14 cellular contexts compared by ENCODE assay signal in genomic region chr16:89602952-89603590, GRCh38. TPM values are rescaled to one million over a fixed set of nuclear protein-coding genes. Genes with fewer than 3 reads are reported as not detected.
DNase-seq lines count a peak whose midpoint lies in the region; ATAC-seq, FAIRE-seq and TF ChIP-seq lines count a peak whose summit lies in the region.
"Had no signal": no experiment of that assay in that cellular context is flagged by ENCODE, and none has a peak within 500 bp of the region (broad histone marks: within the 10 kb centered on the region; RNA-seq: fewer than 3 reads in every experiment).

No MANE protein-coding gene starts in this region.

- H3K9me1 ChIP-seq in keratinocyte (ENCODE audit: control insufficient read depth, extremely low read depth, insufficient read depth, low read length) = no peaks in the 10 kb centered on the region

- H3K9ac ChIP-seq in keratinocyte (ENCODE audit: control insufficient read depth, extremely low read depth, insufficient read depth, low read length) = no peak overlapping the region

- CTCF ChIA-PET in T-cell (lab: Charles Lee) = no interaction called here

- no peaks in the 10 kb centered on the region for H3K27me3 Mint-ChIP-seq in activated naive CD4-positive, alpha-beta T cell treated with anti-CD3 and anti-CD28 coated beads, Interleukin-2, amount 50 U/mL, for 24 hours
- H3K27me3 Mint-ChIP-seq in T-cell = no peaks in the 10 kb centered on the region
- H3K27me3 Mint-ChIP-seq: IgD-negative memory B cell had no signal

- H3K36me3 Mint-ChIP-seq in activated naive CD4-positive, alpha-beta T cell treated with anti-CD3 and anti-CD28 coated beads, Interleukin-2, amount 50 U/mL, for 24 hours = no peaks in the 10 kb centered on the region
- H3K36me3 Mint-ChIP-seq in T-cell = no peaks in the 10 kb centered on the region
- H3K36me3 Mint-ChIP-seq: IgD-negative memory B cell had no signal

- H2AFZ ChIP-seq in keratinocyte (ENCODE audit: control insufficient read depth, low read length) = no peak overlapping the region

- no peaks in the 10 kb centered on the region for H3K36me3 ChIP-seq in keratinocyte (ENCODE audit: control insufficient read depth in 2 of 2, extremely low read depth in 1 of 2, insufficient read depth in 2 of 2, low read length in 2 of 2)
- no peaks in the 10 kb centered on the region for H3K36me3 ChIP-seq in thymus (ENCODE audit: control insufficient read depth, insufficient read depth)
- H3K36me3 ChIP-seq: cardiac muscle cell, esophagus squamous epithelium, right lobe of liver, upper lobe of right lung had no signal

- TF ChIP-seq POLR2A in GM18505 (IDR thresholded peaks at IDR 0.05; ENCODE audit: borderline replicate concordance, extremely low read depth, insufficient read depth, insufficient read length) = no peak

- H3K27ac ChIP-seq in keratinocyte (ENCODE audit: control insufficient read depth, insufficient read depth, low read length) = no peak overlapping the region
- H3K27ac ChIP-seq in thymus (ENCODE audit: low read depth) = peak overlapping the region; percentile 60
- H3K27ac ChIP-seq: cardiac muscle cell, esophagus squamous epithelium, right lobe of liver, upper lobe of right lung had no signal

- ATAC-seq in T-cell (replicated peaks in 1 of 4) (no peak), GM18505 (IDR thresholded peaks at IDR 0.05; ENCODE audit: unreplicated experiment) (no peak)

- POLR2A ChIA-PET in T-cell (lab: Charles Lee) = interaction anchor here in 1 of 2 donors (0.6 kb wide), 1 partner anchor 84 kb away, joined by 3 read pairs; no protein-coding TSS in a partner anchor

- no peaks in the 10 kb centered on the region for H3K9me3 ChIP-seq in keratinocyte (ENCODE audit: control insufficient read depth, low read depth, low read length)
- no peaks in the 10 kb centered on the region for H3K9me3 ChIP-seq in thymus (ENCODE audit: control insufficient read depth)
- H3K9me3 ChIP-seq: esophagus squamous epithelium, right lobe of liver, upper lobe of right lung had no signal

- no peak for TF ChIP-seq CTCF in keratinocyte (optimal IDR thresholded peaks at IDR 0.05 in 1 of 3, IDR thresholded peaks at IDR 0.05 in 1 of 3, conservative IDR thresholded peaks at IDR 0.05 in 1 of 3; ENCODE audit: extremely low read depth in 1 of 3, insufficient read depth in 2 of 3, low read length in 3 of 3)

- DNase-seq in activated naive CD4-positive, alpha-beta T cell treated with anti-CD3 and anti-CD28 coated beads, Interleukin-2, amount 50 U/mL, for 16 hours = no peak
- no peak for DNase-seq in T-cell
- no peak for DNase-seq in keratinocyte (ENCODE audit: low read depth, low spot score)
- DNase-seq in MV-4-11 (lab: John Stamatoyannopoulos, UW) = no peak
- DNase-seq in ureter (ENCODE audit: low spot score) = no peak
- DNase-seq: esophagus squamous epithelium, NCI-H187 treated with DMSO at 0.1 percent for 48 hours, right lobe of liver, upper lobe of right lung had no signal

- H3K4me3 Mint-ChIP-seq in activated naive CD4-positive, alpha-beta T cell treated with anti-CD3 and anti-CD28 coated beads, Interleukin-2, amount 50 U/mL, for 24 hours = peak overlapping the region; percentile 36
- H3K4me3 Mint-ChIP-seq in T-cell = peak overlapping the region in 2 of 3 donors; percentile 41 to 55

- H3K9me3 Mint-ChIP-seq in activated naive CD4-positive, alpha-beta T cell treated with anti-CD3 and anti-CD28 coated beads, Interleukin-2, amount 50 U/mL, for 24 hours = no peaks in the 10 kb centered on the region
- H3K9me3 Mint-ChIP-seq in T-cell = no peaks in the 10 kb centered on the region
- H3K9me3 Mint-ChIP-seq: IgD-negative memory B cell had no signal

- no peaks in the 10 kb centered on the region for H3K79me2 ChIP-seq in keratinocyte (ENCODE audit: control insufficient read depth, insufficient read depth, low read length)

- H3K27ac Mint-ChIP-seq in activated naive CD4-positive, alpha-beta T cell treated with anti-CD3 and anti-CD28 coated beads, Interleukin-2, amount 50 U/mL, for 24 hours = peak overlapping the region; percentile 8
- H3K27ac Mint-ChIP-seq in T-cell = peak overlapping the region in 1 of 2 donors; percentile 63
- H3K27ac Mint-ChIP-seq: IgD-negative memory B cell had no signal

- 83% methylated on average over 5 of the region's 5 CpGs for WGBS in thymus

- H3K4me1 ChIP-seq in keratinocyte (ENCODE audit: control insufficient read depth, extremely low read depth, insufficient read depth, low read length) (peaks cover 47% of the 10 kb centered on the region), thymus (ENCODE audit: control insufficient read depth, insufficient read depth, low read length) (peaks cover 28% of the 10 kb centered on the region)
- H3K4me1 ChIP-seq: right lobe of liver had no signal

- dilution Hi-C loops in keratinocyte (cut with MboI; ENCODE audit: extremely low pct_ligation_motif_present, low sequenced_read_pairs) = no loop called here

- H3K4me1 Mint-ChIP-seq in activated naive CD4-positive, alpha-beta T cell treated with anti-CD3 and anti-CD28 coated beads, Interleukin-2, amount 50 U/mL, for 24 hours = peaks cover 12% of the 10 kb centered on the region
- H3K4me1 Mint-ChIP-seq in T-cell = peaks cover 14 to 22% (median 17%) of the 10 kb centered on the region in 3 donors

- H3K4me3 ChIP-seq in keratinocyte (ENCODE audit: control insufficient read depth in 2 of 3, extremely low read depth in 1 of 3, insufficient read depth in 2 of 3, low read depth in 1 of 3, low read length in 3 of 3) = no peak overlapping the region
- H3K4me3 ChIP-seq in thymus (ENCODE audit: low read length) = no peak overlapping the region
- H3K4me3 ChIP-seq: cardiac muscle cell, right lobe of liver, upper lobe of right lung had no signal

- H3K27me3 ChIP-seq in keratinocyte (ENCODE audit: control insufficient read depth, extremely low read depth, insufficient read depth, low read length) = peaks cover 9% of the 10 kb centered on the region
- no peaks in the 10 kb centered on the region for H3K27me3 ChIP-seq in thymus (ENCODE audit: control insufficient read depth, insufficient read depth)
- H3K27me3 ChIP-seq: cardiac muscle cell, right lobe of liver, upper lobe of right lung had no signal

- no peaks in the 10 kb centered on the region for H4K20me1 ChIP-seq in keratinocyte (ENCODE audit: control insufficient read depth, extremely low read depth, insufficient read depth, low read length)

- peak; percentile 44 for FAIRE-seq in keratinocyte (lab: Jason Lieb, UNC)

- H3K4me2 ChIP-seq in keratinocyte (ENCODE audit: control insufficient read depth, extremely low read depth, insufficient read depth, low read depth, low read length) = peak overlapping the region; percentile 80

RNA-seq across cellular contexts. Expression of gene DPEP1, which starts 10.4 kb away (rescaled TPM):
- total RNA-seq in T-cell = under 1 TPM in 1 of 5 donors, not detected in 4; 0.18 TPM
- polyA plus RNA-seq in keratinocyte = 0.09 to 0.13 TPM in 2 of 3 replicates, not detected in the other
- polyA plus RNA-seq in keratinocyte (2011; ENCODE audit: low read depth) = not detected
- polyA plus RNA-seq in keratinocyte (2011; cell fraction: cytosol; rRNA removed) = not detected in 2 replicates
- polyA plus RNA-seq in keratinocyte (2011; cell fraction: nucleus; rRNA removed) = not detected in 2 replicates
- polyA plus RNA-seq in keratinocyte (2012; ENCODE audit: low replicate concordance) = not detected in 2 replicates
- polyA minus RNA-seq in keratinocyte = not detected in 3 replicates
- not detected for polyA minus RNA-seq in keratinocyte (2011; cell fraction: cytosol; rRNA and poly(A)+ RNA removed)
- polyA minus RNA-seq in keratinocyte (2011; cell fraction: nucleus; rRNA and poly(A)+ RNA removed) = not detected in 2 replicates
- polyA plus RNA-seq in thymus = 2.9 TPM
- total RNA-seq in ureter = 0.75 TPM
- polyA plus RNA-seq: IgD-negative memory B cell had no signal

RNA-seq across cellular contexts. Expression of gene CPNE7, which starts 27.5 kb away (rescaled TPM):
- 1 to 10 TPM; 1.9 to 8.7 (median 5.1) TPM for total RNA-seq in T-cell
- 6.2 to 12.4 TPM (median 9.1 TPM) in 3 replicates for polyA plus RNA-seq in keratinocyte
- 22.3 TPM for polyA plus RNA-seq in keratinocyte (2011; ENCODE audit: low read depth)
- 1.8 and 3.4 TPM in 2 replicates for polyA plus RNA-seq in keratinocyte (2011; cell fraction: cytosol; rRNA removed)
- 124 and 133 TPM in 2 replicates for polyA plus RNA-seq in keratinocyte (2011; cell fraction: nucleus; rRNA removed)
- 3.5 and 8.3 TPM in 2 replicates for polyA plus RNA-seq in keratinocyte (2012; ENCODE audit: low replicate concordance)
- 2.6 to 4.3 TPM (median 3.0 TPM) in 3 replicates for polyA minus RNA-seq in keratinocyte
- polyA minus RNA-seq in keratinocyte (2011; cell fraction: cytosol; rRNA and poly(A)+ RNA removed) = 6.7 TPM
- 12.8 and 13.6 TPM in 2 replicates for polyA minus RNA-seq in keratinocyte (2011; cell fraction: nucleus; rRNA and poly(A)+ RNA removed)
- 9.6 TPM for polyA plus RNA-seq in thymus
- 16.2 TPM for total RNA-seq in ureter
- polyA plus RNA-seq: IgD-negative memory B cell had no signal

RNA-seq across cellular contexts. Expression of gene RPL13, which starts 42.6 kb away (rescaled TPM):
- total RNA-seq in T-cell (1,000 to 10,000 TPM; 4,444 to 6,530 (median 5,942) TPM), ureter (2,389 TPM)
- polyA plus RNA-seq in keratinocyte (1,741 to 3,736 TPM (median 2,095 TPM) in 3 replicates), thymus (5,597 TPM)
- 556 TPM for polyA plus RNA-seq in keratinocyte (2011; ENCODE audit: low read depth)
- polyA plus RNA-seq in keratinocyte (2011; cell fraction: cytosol; rRNA removed) = 1,111 and 3,827 TPM in 2 replicates
- polyA plus RNA-seq in keratinocyte (2011; cell fraction: nucleus; rRNA removed) = 583 and 788 TPM in 2 replicates
- polyA plus RNA-seq in keratinocyte (2012; ENCODE audit: low replicate concordance) = 2,804 and 3,239 TPM in 2 replicates
- 563 to 886 TPM (median 708 TPM) in 3 replicates for polyA minus RNA-seq in keratinocyte
- 5,316 TPM for polyA minus RNA-seq in keratinocyte (2011; cell fraction: cytosol; rRNA and poly(A)+ RNA removed)
- 452 and 678 TPM in 2 replicates for polyA minus RNA-seq in keratinocyte (2011; cell fraction: nucleus; rRNA and poly(A)+ RNA removed)

RNA-seq across cellular contexts. Expression of gene CHMP1A, which starts 54.4 kb away (rescaled TPM):
- total RNA-seq in T-cell (10 to 100 TPM; 73.1 to 97.4 (median 90.4) TPM), ureter (84.7 TPM)
- polyA plus RNA-seq in keratinocyte (64.1 to 91.7 TPM (median 87.0 TPM) in 3 replicates), thymus (70.8 TPM)
- polyA plus RNA-seq in keratinocyte (2011; ENCODE audit: low read depth) = 40.7 TPM
- 49.0 and 104 TPM in 2 replicates for polyA plus RNA-seq in keratinocyte (2011; cell fraction: cytosol; rRNA removed)
- polyA plus RNA-seq in keratinocyte (2011; cell fraction: nucleus; rRNA removed) = 59.9 and 84.1 TPM in 2 replicates
- 70.0 and 92.6 TPM in 2 replicates for polyA plus RNA-seq in keratinocyte (2012; ENCODE audit: low replicate concordance)
- 76.1 to 124 TPM (median 99.3 TPM) in 3 replicates for polyA minus RNA-seq in keratinocyte
- polyA minus RNA-seq in keratinocyte (2011; cell fraction: cytosol; rRNA and poly(A)+ RNA removed) = 140 TPM
- polyA minus RNA-seq in keratinocyte (2011; cell fraction: nucleus; rRNA and poly(A)+ RNA removed) = 38.9 and 47.2 TPM in 2 replicates

RNA-seq across cellular contexts. Expression of gene SPATA33, which starts 54.6 kb away (rescaled TPM):
- total RNA-seq in T-cell (10 to 100 TPM in 2 of 5 donors, 1 to 10 TPM in 3; 5.0 to 11.1 (median 8.1) TPM), ureter (7.4 TPM)
- polyA plus RNA-seq in keratinocyte (4.5 to 6.0 TPM (median 5.3 TPM) in 3 replicates), thymus (8.1 TPM)
- polyA plus RNA-seq in keratinocyte (2011; ENCODE audit: low read depth) = 2.6 TPM
- 2.2 and 3.2 TPM in 2 replicates for polyA plus RNA-seq in keratinocyte (2011; cell fraction: cytosol; rRNA removed)
- polyA plus RNA-seq in keratinocyte (2011; cell fraction: nucleus; rRNA removed) = 10.7 and 13.5 TPM in 2 replicates
- 2.1 and 6.7 TPM in 2 replicates for polyA plus RNA-seq in keratinocyte (2012; ENCODE audit: low replicate concordance)
- 3.3 to 5.0 TPM (median 3.6 TPM) in 3 replicates for polyA minus RNA-seq in keratinocyte
- polyA minus RNA-seq in keratinocyte (2011; cell fraction: cytosol; rRNA and poly(A)+ RNA removed) = 3.8 TPM
- polyA minus RNA-seq in keratinocyte (2011; cell fraction: nucleus; rRNA and poly(A)+ RNA removed) = 2.3 and 6.4 TPM in 2 replicates
